ENCODE assay signal across 16 cellular contexts in genomic region chr14:102205560-102205959, GRCh38.
"Had no signal": no experiment of that assay in that cellular context is flagged by ENCODE, and none has a peak within 500 bp of the region (broad histone marks: within the 10 kb centered on the region; RNA-seq: fewer than 3 reads in every experiment).

No MANE protein-coding gene starts in this region.

- H3K27ac ChIP-seq: adrenal gland, esophagus muscularis mucosa, parathyroid adenoma, skin epidermis, stomach, thyroid gland, uterus, WERI-Rb-1 had no signal

- DNase-seq: activated CD4-positive, alpha-beta T cell treated with anti-CD3 and anti-CD28 coated beads for 4 hours; activated naive CD4-positive, alpha-beta T cell treated with anti-CD3 and anti-CD28 coated beads for 36 hours; glutamatergic neuron; mammary epithelial cell; stimulated activated CD4-positive, alpha-beta T cell treated with anti-CD3 and anti-CD28 coated beads, Interleukin-4, amount 100 ng/mL, for 4 hours; stomach; T-cell; thyroid gland; uterus; WERI-Rb-1 had no signal

- H3K9me3 Mint-ChIP-seq: activated naive CD4-positive, alpha-beta T cell treated with anti-CD3 and anti-CD28 coated beads for 36 hours; activated T-helper 17 cell treated with anti-CD3 and anti-CD28 coated beads, Interleukin-2, amount 50 U/mL, for 72 hours; neural crest cell; T-cell had no signal

- ATAC-seq: activated T-helper 17 cell treated with anti-CD3 and anti-CD28 coated beads, Interleukin-2, amount 50 U/mL, for 72 hours; T-cell had no signal

- H3K27me3 ChIP-seq: adrenal gland, esophagus muscularis mucosa, stomach, thyroid gland, uterus had no signal

- H3K4me3 Mint-ChIP-seq: activated naive CD4-positive, alpha-beta T cell treated with anti-CD3 and anti-CD28 coated beads for 36 hours; activated T-helper 17 cell treated with anti-CD3 and anti-CD28 coated beads, Interleukin-2, amount 50 U/mL, for 72 hours; neural crest cell; T-cell had no signal

- H3K27ac Mint-ChIP-seq: activated naive CD4-positive, alpha-beta T cell treated with anti-CD3 and anti-CD28 coated beads for 36 hours; activated T-helper 17 cell treated with anti-CD3 and anti-CD28 coated beads, Interleukin-2, amount 50 U/mL, for 72 hours; T-cell had no signal

- H3K4me1 Mint-ChIP-seq: neural crest cell had no signal
